In genomic region chr1:15046487-15047165, GRCh38 we compare ENCODE assay signal across 8 cellular contexts.
A peak's percentile ranks its signal among the peaks of the same experiment; 100 is the strongest.
DNase-seq lines count a peak whose midpoint lies in the region; ATAC-seq and TF ChIP-seq lines count a peak whose summit lies in the region.

No MANE protein-coding gene starts in this region.

- DNase-seq in NCI-H146 (lab: John Stamatoyannopoulos, UW), result peak; percentile 44
- no peak for DNase-seq in NCI-H146 treated with DMSO at 0.1 percent for 48 hours (lab: John Stamatoyannopoulos, UW; ENCODE audit: unreplicated experiment)
- DNase-seq in M059J (ENCODE audit: low read depth), result peak; percentile 81
- peak; percentile 84 for DNase-seq in WERI-Rb-1
- peak; percentile 19 to 24 for DNase-seq in central memory CD8-positive, alpha-beta T cell (ENCODE audit: low spot score in 2 of 2)
- peak; percentile 81 for DNase-seq in kidney tubule cell (ENCODE audit: low spot score)
- DNase-seq in stimulated activated CD4-positive, alpha-beta T cell treated with anti-CD3 and anti-CD28 coated beads, Interleukin-1b, Interleukin-23, amount 100 ng/mL, for 48 hours, result peak; percentile 46

- no peaks in the 10 kb centered on the region for H3K27me3 ChIP-seq in WERI-Rb-1 (ENCODE audit: insufficient read depth, low read depth, severe bottlenecking)

- no peak overlapping the region for H3K4me3 Mint-ChIP-seq in central memory CD8-positive, alpha-beta T cell

- ATAC-seq in central memory CD8-positive, alpha-beta T cell (replicated peaks; ENCODE audit: extremely low read depth, poor library complexity, severe bottlenecking), result no peak
- no peak for ATAC-seq in HG02981 (IDR thresholded peaks at IDR 0.05; ENCODE audit: unreplicated experiment)

- peak; percentile 89 for TF ChIP-seq CTCF in WERI-Rb-1 (IDR thresholded peaks at IDR 0.05; ENCODE audit: low read depth, low read length)

- no peaks in the 10 kb centered on the region for H3K4me1 Mint-ChIP-seq in central memory CD8-positive, alpha-beta T cell

- H3K4me3 ChIP-seq in WERI-Rb-1 (ENCODE audit: low read depth, low read length), result no peak overlapping the region

- H3K9me3 Mint-ChIP-seq in central memory CD8-positive, alpha-beta T cell, result peaks cover under 1% of the 10 kb centered on the region

- peaks cover 2% of the 10 kb centered on the region for H3K36me3 Mint-ChIP-seq in central memory CD8-positive, alpha-beta T cell (ENCODE audit: insufficient read depth)

- peak overlapping the region; percentile 44; the same call in 1 of the 2 replicates for H3K27ac ChIP-seq in WERI-Rb-1

- H3K27ac Mint-ChIP-seq in central memory CD8-positive, alpha-beta T cell (ENCODE audit: low read depth), result no peak overlapping the region

- no peaks in the 10 kb centered on the region for H3K36me3 ChIP-seq in WERI-Rb-1

- H3K27me3 Mint-ChIP-seq in central memory CD8-positive, alpha-beta T cell, result no peaks in the 10 kb centered on the region

- no peaks in the 10 kb centered on the region for H3K9me3 ChIP-seq in WERI-Rb-1 (ENCODE audit: severe bottlenecking)
